Comparison of ENCODE assay signal across 11 cellular contexts in the genomic region with DNA sequence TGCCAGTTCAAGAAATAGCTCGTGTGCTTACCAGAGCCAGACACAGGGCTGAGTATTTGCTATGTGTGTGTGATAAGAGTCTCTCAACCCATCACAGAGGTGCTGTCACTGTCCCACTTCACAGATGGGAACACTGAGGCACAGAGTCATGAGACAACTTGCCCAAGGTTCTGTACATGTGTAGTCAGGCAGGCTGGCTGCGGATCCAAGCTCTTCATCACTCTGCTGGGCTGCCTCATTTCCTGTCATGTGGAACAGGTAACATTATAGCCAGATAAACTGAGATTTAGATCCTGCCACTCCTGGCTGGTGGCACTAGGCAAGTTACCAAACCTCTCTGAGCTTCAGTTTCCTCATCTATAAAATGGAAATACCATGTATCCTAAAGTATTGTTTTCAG.
A peak's percentile ranks its signal among the peaks of the same experiment; 100 is the strongest.
DNase-seq lines count a peak whose midpoint lies in the region; ATAC-seq and TF ChIP-seq lines count a peak whose summit lies in the region.
"Had no signal": no experiment of that assay in that cellular context is flagged by ENCODE, and none has a peak within 500 bp of the region (broad histone marks: within the 10 kb centered on the region; RNA-seq: fewer than 3 reads in every experiment).

No MANE protein-coding gene starts in this region.

- 90 to 92% methylated on average over 1 to 2 of the region's 2 CpGs for WGBS in tibial nerve, 2 donors

- H4K20me1 ChIP-seq in BLaER1 treated with 17β-estradiol and CSF1 and Interleukin-3, amounts not matched to agents 10 nM and 100 nM = peaks cover 0 to 75% (median 30%) of the 10 kb centered on the region in 11 experiments; a peak in 14 of 22 replicates

- H3K4me3 Mint-ChIP-seq in natural killer cell treated with Interleukin-12 subunit alpha and Interleukin-12 subunit beta and Interleukin-15 and Interleukin-18, amount 100 ng/mL, for 72 hours = peak overlapping the region; percentile 65

- no peaks in the 10 kb centered on the region for H3K27me3 ChIP-seq in BLaER1 treated with 17β-estradiol and CSF1 and Interleukin-3, amounts not matched to agents 10 nM and 100 nM
- no peaks in the 10 kb centered on the region for H3K27me3 ChIP-seq in tibial nerve
- H3K27me3 ChIP-seq: brain microvascular endothelial cell, MG63 had no signal

- H3K4me3 ChIP-seq in BLaER1 treated with 17β-estradiol and CSF1 and Interleukin-3, amounts not matched to agents 10 nM and 100 nM = peak overlapping the region in 1 of 10 experiments; percentile 37; a peak in 3 of 20 replicates
- H3K4me3 ChIP-seq in coronary artery = no peak overlapping the region
- H3K4me3 ChIP-seq in tibial nerve = no peak overlapping the region
- H3K4me3 ChIP-seq: MG63 had no signal

- no peaks in the 10 kb centered on the region for H3K9me3 Mint-ChIP-seq in natural killer cell treated with Interleukin-12 subunit alpha and Interleukin-12 subunit beta and Interleukin-15 and Interleukin-18, amount 100 ng/mL, for 72 hours

- TF ChIP-seq CTCF in coronary artery (IDR thresholded peaks at IDR 0.05) (no peak), tibial nerve (IDR thresholded peaks at IDR 0.05) (no peak)

- peak overlapping the region; percentile 55 to 76 (median 71); a peak in 17 of 22 replicates for H3K9ac ChIP-seq in BLaER1 treated with 17β-estradiol and CSF1 and Interleukin-3, amounts not matched to agents 10 nM and 100 nM

- no peak for ATAC-seq in natural killer cell treated with Interleukin-12 subunit alpha and Interleukin-12 subunit beta and Interleukin-15 and Interleukin-18, amount 100 ng/mL, for 72 hours
- ATAC-seq in HG02571 (IDR thresholded peaks at IDR 0.05; ENCODE audit: unreplicated experiment) = no peak
- ATAC-seq in GM19452 (IDR thresholded peaks at IDR 0.05; ENCODE audit: unreplicated experiment) = no peak

- no peaks in the 10 kb centered on the region for H3K27me3 Mint-ChIP-seq in natural killer cell treated with Interleukin-12 subunit alpha and Interleukin-12 subunit beta and Interleukin-15 and Interleukin-18, amount 100 ng/mL, for 72 hours

- DNase-seq in NCI-H69 (lab: John Stamatoyannopoulos, UW) (peak; percentile 38), coronary artery (ENCODE audit: low spot score) (no peak), tibial nerve (ENCODE audit: low spot score in 2 of 2) (no peak), caudate nucleus (lab: John Stamatoyannopoulos, UW) (no peak)
- no peak for DNase-seq in natural killer cell treated with Interleukin-12 subunit alpha and Interleukin-12 subunit beta and Interleukin-15 and Interleukin-18, amount 100 ng/mL, for 72 hours (ENCODE audit: low spot score)
- DNase-seq: brain microvascular endothelial cell, COR-L47, MG63 had no signal

- peak overlapping the region in 6 of 11 experiments; percentile 87 to 93 (median 88); a peak in 16 of 22 replicates for H3K4me2 ChIP-seq in BLaER1 treated with 17β-estradiol and CSF1 and Interleukin-3, amounts not matched to agents 10 nM and 100 nM

- H3K4me1 ChIP-seq in BLaER1 treated with 17β-estradiol and CSF1 and Interleukin-3, amounts not matched to agents 10 nM and 100 nM = peaks cover 33 to 97% (median 33%) of the 10 kb centered on the region in 10 experiments
- H3K4me1 ChIP-seq in tibial nerve = peaks cover 4 to 100% (median 93%) of the 10 kb centered on the region in 4 donors

- H3K9me3 ChIP-seq in BLaER1 treated with 17β-estradiol and CSF1 and Interleukin-3, amounts not matched to agents 10 nM and 100 nM (replicated peaks in 1 of 11) = no peaks in the 10 kb centered on the region
- no peaks in the 10 kb centered on the region for H3K9me3 ChIP-seq in tibial nerve
- H3K9me3 ChIP-seq: MG63 had no signal

- no peak for TF ChIP-seq EP300 in tibial nerve (IDR thresholded peaks at IDR 0.05)

- TF ChIP-seq POLR2A in tibial nerve (IDR thresholded peaks at IDR 0.05) = no peak

- no peaks in the 10 kb centered on the region for H3K36me3 ChIP-seq in BLaER1 treated with 17β-estradiol and CSF1 and Interleukin-3, amounts not matched to agents 10 nM and 100 nM
- H3K36me3 ChIP-seq in tibial nerve = no peaks in the 10 kb centered on the region
- H3K36me3 ChIP-seq: brain microvascular endothelial cell had no signal

- H3K4me1 Mint-ChIP-seq in natural killer cell treated with Interleukin-12 subunit alpha and Interleukin-12 subunit beta and Interleukin-15 and Interleukin-18, amount 100 ng/mL, for 72 hours (ENCODE audit: low read depth in 2 of 2) = peaks cover 83 to 84% of the 10 kb centered on the region in 2 donors

- peak overlapping the region; percentile 71 to 88 (median 83) for H3K27ac ChIP-seq in BLaER1 treated with 17β-estradiol and CSF1 and Interleukin-3, amounts not matched to agents 10 nM and 100 nM
- H3K27ac ChIP-seq in coronary artery (peak overlapping the region; percentile 91), tibial nerve (peak overlapping the region in 2 of 4 donors; percentile 75 to 83), caudate nucleus (ENCODE audit: low read depth, low read length) (no peak overlapping the region)
- H3K27ac ChIP-seq: brain microvascular endothelial cell had no signal

- peak overlapping the region; percentile 92 to 95 for H3K27ac Mint-ChIP-seq in natural killer cell treated with Interleukin-12 subunit alpha and Interleukin-12 subunit beta and Interleukin-15 and Interleukin-18, amount 100 ng/mL, for 72 hours

- H3K36me3 Mint-ChIP-seq in natural killer cell treated with Interleukin-12 subunit alpha and Interleukin-12 subunit beta and Interleukin-15 and Interleukin-18, amount 100 ng/mL, for 72 hours = no peaks in the 10 kb centered on the region
